Comparison of ENCODE assay signal across 1 cellular context in genomic region chr16:81273223-81273940, GRCh38.
TF ChIP-seq lines count a peak whose summit lies in the region.

No MANE protein-coding gene starts in this region.

TF ChIP-seq in SK-N-SH treated with all-trans-retinoic acid at 6 μM for 48 hours, 23 proteins besides CTCF, POLR2A, EP300 and RAD21 (continued from another document):
- TF ChIP-seq, protein P1, sequence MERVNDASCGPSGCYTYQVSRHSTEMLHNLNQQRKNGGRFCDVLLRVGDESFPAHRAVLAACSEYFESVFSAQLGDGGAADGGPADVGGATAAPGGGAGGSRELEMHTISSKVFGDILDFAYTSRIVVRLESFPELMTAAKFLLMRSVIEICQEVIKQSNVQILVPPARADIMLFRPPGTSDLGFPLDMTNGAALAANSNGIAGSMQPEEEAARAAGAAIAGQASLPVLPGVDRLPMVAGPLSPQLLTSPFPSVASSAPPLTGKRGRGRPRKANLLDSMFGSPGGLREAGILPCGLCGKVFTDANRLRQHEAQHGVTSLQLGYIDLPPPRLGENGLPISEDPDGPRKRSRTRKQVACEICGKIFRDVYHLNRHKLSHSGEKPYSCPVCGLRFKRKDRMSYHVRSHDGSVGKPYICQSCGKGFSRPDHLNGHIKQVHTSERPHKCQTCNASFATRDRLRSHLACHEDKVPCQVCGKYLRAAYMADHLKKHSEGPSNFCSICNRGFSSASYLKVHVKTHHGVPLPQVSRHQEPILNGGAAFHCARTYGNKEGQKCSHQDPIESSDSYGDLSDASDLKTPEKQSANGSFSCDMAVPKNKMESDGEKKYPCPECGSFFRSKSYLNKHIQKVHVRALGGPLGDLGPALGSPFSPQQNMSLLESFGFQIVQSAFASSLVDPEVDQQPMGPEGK (CRISPR knock-in tag; IDR thresholded peaks at IDR 0.05; ENCODE audit: borderline replicate concordance) = no peak
- TF ChIP-seq, protein P2, sequence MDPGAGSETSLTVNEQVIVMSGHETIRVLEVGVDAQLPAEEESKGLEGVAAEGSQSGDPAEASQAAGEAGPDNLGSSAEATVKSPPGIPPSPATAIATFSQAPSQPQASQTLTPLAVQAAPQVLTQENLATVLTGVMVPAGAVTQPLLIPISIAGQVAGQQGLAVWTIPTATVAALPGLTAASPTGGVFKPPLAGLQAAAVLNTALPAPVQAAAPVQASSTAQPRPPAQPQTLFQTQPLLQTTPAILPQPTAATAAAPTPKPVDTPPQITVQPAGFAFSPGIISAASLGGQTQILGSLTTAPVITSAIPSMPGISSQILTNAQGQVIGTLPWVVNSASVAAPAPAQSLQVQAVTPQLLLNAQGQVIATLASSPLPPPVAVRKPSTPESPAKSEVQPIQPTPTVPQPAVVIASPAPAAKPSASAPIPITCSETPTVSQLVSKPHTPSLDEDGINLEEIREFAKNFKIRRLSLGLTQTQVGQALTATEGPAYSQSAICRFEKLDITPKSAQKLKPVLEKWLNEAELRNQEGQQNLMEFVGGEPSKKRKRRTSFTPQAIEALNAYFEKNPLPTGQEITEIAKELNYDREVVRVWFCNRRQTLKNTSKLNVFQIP (CRISPR knock-in tag; IDR thresholded peaks at IDR 0.05; ENCODE audit: borderline replicate concordance, low read depth) = no peak
- TF ChIP-seq ARNTL (CRISPR knock-in tag; IDR thresholded peaks at IDR 0.05; ENCODE audit: borderline replicate concordance, low read depth) = no peak
- no peak for TF ChIP-seq ZC3H10 (CRISPR knock-in tag; IDR thresholded peaks at IDR 0.05)
- no peak for TF ChIP-seq ZNF565 (CRISPR knock-in tag; conservative IDR thresholded peaks at IDR 0.05; ENCODE audit: low read depth)
- no peak for TF ChIP-seq RARB (CRISPR knock-in tag; IDR thresholded peaks at IDR 0.05)
- no peak for TF ChIP-seq ZNF70 (CRISPR knock-in tag; IDR thresholded peaks at IDR 0.05)
- TF ChIP-seq, protein P3, sequence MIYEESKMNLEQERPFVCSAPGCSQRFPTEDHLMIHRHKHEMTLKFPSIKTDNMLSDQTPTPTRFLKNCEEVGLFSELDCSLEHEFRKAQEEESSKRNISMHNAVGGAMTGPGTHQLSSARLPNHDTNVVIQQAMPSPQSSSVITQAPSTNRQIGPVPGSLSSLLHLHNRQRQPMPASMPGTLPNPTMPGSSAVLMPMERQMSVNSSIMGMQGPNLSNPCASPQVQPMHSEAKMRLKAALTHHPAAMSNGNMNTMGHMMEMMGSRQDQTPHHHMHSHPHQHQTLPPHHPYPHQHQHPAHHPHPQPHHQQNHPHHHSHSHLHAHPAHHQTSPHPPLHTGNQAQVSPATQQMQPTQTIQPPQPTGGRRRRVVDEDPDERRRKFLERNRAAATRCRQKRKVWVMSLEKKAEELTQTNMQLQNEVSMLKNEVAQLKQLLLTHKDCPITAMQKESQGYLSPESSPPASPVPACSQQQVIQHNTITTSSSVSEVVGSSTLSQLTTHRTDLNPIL (CRISPR knock-in tag; IDR thresholded peaks at IDR 0.05; ENCODE audit: low read depth) = no peak
- no peak for TF ChIP-seq CSDC2 (CRISPR knock-in tag; IDR thresholded peaks at IDR 0.05)
- no peak for TF ChIP-seq ESRRG (CRISPR knock-in tag; IDR thresholded peaks at IDR 0.05)
- TF ChIP-seq, protein P4, sequence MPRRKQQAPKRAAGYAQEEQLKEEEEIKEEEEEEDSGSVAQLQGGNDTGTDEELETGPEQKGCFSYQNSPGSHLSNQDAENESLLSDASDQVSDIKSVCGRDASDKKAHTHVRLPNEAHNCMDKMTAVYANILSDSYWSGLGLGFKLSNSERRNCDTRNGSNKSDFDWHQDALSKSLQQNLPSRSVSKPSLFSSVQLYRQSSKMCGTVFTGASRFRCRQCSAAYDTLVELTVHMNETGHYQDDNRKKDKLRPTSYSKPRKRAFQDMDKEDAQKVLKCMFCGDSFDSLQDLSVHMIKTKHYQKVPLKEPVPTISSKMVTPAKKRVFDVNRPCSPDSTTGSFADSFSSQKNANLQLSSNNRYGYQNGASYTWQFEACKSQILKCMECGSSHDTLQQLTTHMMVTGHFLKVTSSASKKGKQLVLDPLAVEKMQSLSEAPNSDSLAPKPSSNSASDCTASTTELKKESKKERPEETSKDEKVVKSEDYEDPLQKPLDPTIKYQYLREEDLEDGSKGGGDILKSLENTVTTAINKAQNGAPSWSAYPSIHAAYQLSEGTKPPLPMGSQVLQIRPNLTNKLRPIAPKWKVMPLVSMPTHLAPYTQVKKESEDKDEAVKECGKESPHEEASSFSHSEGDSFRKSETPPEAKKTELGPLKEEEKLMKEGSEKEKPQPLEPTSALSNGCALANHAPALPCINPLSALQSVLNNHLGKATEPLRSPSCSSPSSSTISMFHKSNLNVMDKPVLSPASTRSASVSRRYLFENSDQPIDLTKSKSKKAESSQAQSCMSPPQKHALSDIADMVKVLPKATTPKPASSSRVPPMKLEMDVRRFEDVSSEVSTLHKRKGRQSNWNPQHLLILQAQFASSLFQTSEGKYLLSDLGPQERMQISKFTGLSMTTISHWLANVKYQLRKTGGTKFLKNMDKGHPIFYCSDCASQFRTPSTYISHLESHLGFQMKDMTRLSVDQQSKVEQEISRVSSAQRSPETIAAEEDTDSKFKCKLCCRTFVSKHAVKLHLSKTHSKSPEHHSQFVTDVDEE (CRISPR knock-in tag; IDR thresholded peaks at IDR 0.05) = no peak
- TF ChIP-seq, protein P5, sequence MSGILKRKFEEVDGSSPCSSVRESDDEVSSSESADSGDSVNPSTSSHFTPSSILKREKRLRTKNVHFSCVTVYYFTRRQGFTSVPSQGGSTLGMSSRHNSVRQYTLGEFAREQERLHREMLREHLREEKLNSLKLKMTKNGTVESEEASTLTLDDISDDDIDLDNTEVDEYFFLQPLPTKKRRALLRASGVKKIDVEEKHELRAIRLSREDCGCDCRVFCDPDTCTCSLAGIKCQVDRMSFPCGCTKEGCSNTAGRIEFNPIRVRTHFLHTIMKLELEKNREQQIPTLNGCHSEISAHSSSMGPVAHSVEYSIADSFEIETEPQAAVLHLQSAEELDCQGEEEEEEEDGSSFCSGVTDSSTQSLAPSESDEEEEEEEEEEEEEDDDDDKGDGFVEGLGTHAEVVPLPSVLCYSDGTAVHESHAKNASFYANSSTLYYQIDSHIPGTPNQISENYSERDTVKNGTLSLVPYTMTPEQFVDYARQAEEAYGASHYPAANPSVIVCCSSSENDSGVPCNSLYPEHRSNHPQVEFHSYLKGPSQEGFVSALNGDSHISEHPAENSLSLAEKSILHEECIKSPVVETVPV (CRISPR knock-in tag; IDR thresholded peaks at IDR 0.05) = no peak
- TF ChIP-seq OSR1 (CRISPR knock-in tag; IDR thresholded peaks at IDR 0.05) = no peak
- no peak; the same call in 1 of the 2 replicates for TF ChIP-seq ISL1 (CRISPR knock-in tag; IDR thresholded peaks at IDR 0.05)
- TF ChIP-seq PPARA (CRISPR knock-in tag; IDR thresholded peaks at IDR 0.05; ENCODE audit: borderline replicate concordance) = no peak
- TF ChIP-seq TCF4 (CRISPR knock-in tag; IDR thresholded peaks at IDR 0.05; ENCODE audit: borderline replicate concordance) = no peak
- no peak for TF ChIP-seq ZFP3 (CRISPR knock-in tag; IDR thresholded peaks at IDR 0.05)
- no peak for TF ChIP-seq ZFP30 (CRISPR knock-in tag; IDR thresholded peaks at IDR 0.05)
